Comparison of ENCODE assay signal across 8 cellular contexts in the genomic region with DNA sequence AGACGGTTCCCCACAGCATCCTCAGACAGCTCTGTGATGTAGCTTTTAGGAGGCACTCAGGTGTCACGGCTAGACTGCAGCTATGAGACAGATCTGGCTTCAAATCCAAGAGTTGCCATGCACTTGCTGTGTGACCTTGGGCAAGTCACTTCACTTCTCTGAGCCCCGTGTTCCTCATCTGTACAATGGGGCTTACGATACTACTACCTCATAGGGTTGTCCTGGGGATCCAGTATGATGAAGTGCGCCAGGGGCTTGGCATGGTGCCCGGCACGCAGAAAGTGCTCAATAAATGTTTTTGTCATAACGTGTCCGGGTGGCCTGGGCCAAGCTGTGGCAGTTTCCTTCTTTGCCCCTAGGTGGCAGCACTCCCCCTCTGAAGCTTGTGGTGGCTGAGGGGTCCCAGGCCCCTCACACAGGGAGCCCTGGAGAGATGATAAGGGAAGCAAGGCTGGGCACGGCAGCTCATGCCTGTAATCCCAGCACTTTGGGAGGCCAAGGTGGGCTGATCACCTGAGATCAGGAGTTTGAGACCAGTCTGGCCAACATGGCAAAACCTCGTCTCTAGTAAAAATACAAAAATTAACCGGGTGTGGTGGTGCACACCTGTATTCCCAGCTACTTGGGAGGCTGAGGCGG. TPM values are rescaled to one million over a fixed set of nuclear protein-coding genes. Genes with fewer than 3 reads are reported as not detected.
DNase-seq lines count a peak whose midpoint lies in the region; ATAC-seq and TF ChIP-seq lines count a peak whose summit lies in the region.

No MANE protein-coding gene starts in this region.

- peaks cover 33% of the 10 kb centered on the region for H3K4me1 ChIP-seq in lower lobe of right lung

- H3K27me3 Mint-ChIP-seq in HFFc6 (ENCODE audit: insufficient read depth), result peaks cover 3% of the 10 kb centered on the region

- peak; percentile 33 for DNase-seq in AG10803 (ENCODE audit: low read depth)
- peak; percentile 40 for DNase-seq in HFFc6
- peak; percentile 63 for DNase-seq in activated CD4-positive, CD25-positive, alpha-beta regulatory T cell treated with anti-CD3 and anti-CD28 coated beads, Interleukin-2, amount 50 U/mL, for 72 hours
- peak; percentile 17 for DNase-seq in cerebellar cortex (ENCODE audit: low spot score)
- peak; percentile 66 for DNase-seq in lower lobe of right lung
- peak; percentile 20 for DNase-seq in stimulated activated naive CD4-positive, alpha-beta T cell treated with Interleukin-2 at 50 U/mL for 16 hours (lab: John Stamatoyannopoulos, UW)
- no peak for DNase-seq in superior temporal gyrus (ENCODE audit: extremely low spot score)

- peak; percentile 68 for TF ChIP-seq CTCF in AG10803 (conservative IDR thresholded peaks at IDR 0.05; ENCODE audit: low read length)
- TF ChIP-seq CTCF in HFFc6 (IDR thresholded peaks at IDR 0.05), result peak; percentile 95
- peak; percentile 82 for TF ChIP-seq CTCF in lower lobe of right lung (IDR thresholded peaks at IDR 0.05)

- peaks cover 34% of the 10 kb centered on the region for H3K4me1 Mint-ChIP-seq in HFFc6 (ENCODE audit: low read depth)

- no peak overlapping the region for H3K27ac Mint-ChIP-seq in HFFc6

- H3K9me3 Mint-ChIP-seq in HFFc6, result no peaks in the 10 kb centered on the region

- no peak overlapping the region for H3K4me3 Mint-ChIP-seq in HFFc6

- ATAC-seq in lower lobe of right lung (peak in 1 of 2 donors; percentile 9), HG03432 (IDR thresholded peaks at IDR 0.05; ENCODE audit: unreplicated experiment) (no peak)

- H3K36me3 Mint-ChIP-seq in HFFc6 (ENCODE audit: low read depth), result peaks cover 10% of the 10 kb centered on the region

- H3K9me3 ChIP-seq in lower lobe of right lung, result no peaks in the 10 kb centered on the region

- intact Hi-C loops in lower lobe of right lung (cut with DNase I), result no loop called here

- no peak overlapping the region for H3K27ac ChIP-seq in lower lobe of right lung

- no peaks in the 10 kb centered on the region for H3K27me3 ChIP-seq in lower lobe of right lung (ENCODE audit: low read depth)

- H3K4me3 ChIP-seq in AG10803 (ENCODE audit: low read length) (no peak overlapping the region), lower lobe of right lung (no peak overlapping the region)

- peaks cover 4% of the 10 kb centered on the region for H3K36me3 ChIP-seq in lower lobe of right lung

RNA-seq across cellular contexts. Expression of a gene that starts 19.1 kb away (rescaled TPM):
- 10 to 100 TPM; 81.2 to 94.2 (median 86.1) TPM for total RNA-seq in HFFc6 (2021; fragmentation: NEBNext Ultra II Directional; extraction: Animal tissue kit (Norgen Biotek cat#: 25700))
- 91.2 TPM for total RNA-seq in lower lobe of right lung
